In the genomic region with DNA sequence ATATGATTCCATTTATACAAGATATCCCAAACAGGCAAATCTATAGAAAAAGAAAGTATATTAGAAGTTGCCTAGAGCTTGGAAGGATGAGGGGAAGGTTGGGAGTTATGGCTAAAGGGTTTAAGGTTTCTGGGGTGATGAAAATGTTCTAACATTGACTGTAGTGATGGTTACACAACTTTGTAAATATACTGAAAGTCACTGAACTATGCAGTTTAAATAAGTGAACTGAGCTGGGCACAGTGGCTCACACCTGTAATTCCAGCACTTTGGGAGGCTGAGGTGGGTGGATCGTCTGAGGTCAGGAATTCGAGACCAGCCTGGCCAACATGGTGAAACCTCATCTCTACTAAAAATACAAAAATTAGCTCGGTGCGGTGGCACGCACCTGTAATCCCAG, we compare ENCODE assay signal across 29 cellular contexts.
"Had no signal": no experiment of that assay in that cellular context is flagged by ENCODE, and none has a peak within 500 bp of the region (broad histone marks: within the 10 kb centered on the region; RNA-seq: fewer than 3 reads in every experiment).

No MANE protein-coding gene starts in this region.

- H3K9me3 Mint-ChIP-seq: activated CD4-positive, alpha-beta T cell treated with anti-CD3 and anti-CD28 coated beads, Interleukin-2, amount 10 ng/mL, durations not matched to agents 7 days and 5 days; activated naive CD4-positive, alpha-beta T cell treated with anti-CD3 and anti-CD28 coated beads for 36 hours; activated T-helper 1 cell treated with anti-CD3 and anti-CD28 coated beads, Interleukin-12 subunit alpha, Interleukin-12 subunit beta, Interleukin-2, Interleukin-4 antibody, amounts not matched to agents 30 ng/mL and 10 ng/mL and 1 ng/mL, durations not matched to agents 14 hours and 24 hours and 36 hours; activated T-helper 2 cell treated with anti-CD3 and anti-CD28 coated beads, Interferon-gamma antibody, Interleukin-2, Interleukin-4, amounts not matched to agents 10 μg/mL and 5 μg/mL and 100 μg/mL, durations not matched to agents 14 hours and 24 hours and 36 hours had no signal

- H3K27me3 Mint-ChIP-seq: activated B cell treated with CpG ODN at 0.5 μM for 24 hours; activated CD4-positive, alpha-beta memory T cell treated with anti-CD3 and anti-CD28 coated beads, Interleukin-2, amount 10 ng/mL, durations not matched to agents 7 days and 5 days; activated CD4-positive, alpha-beta T cell treated with anti-CD3 and anti-CD28 coated beads for 36 hours; activated CD4-positive, alpha-beta T cell treated with anti-CD3 and anti-CD28 coated beads, Interleukin-2, amount 10 ng/mL, durations not matched to agents 7 days and 5 days; activated naive CD4-positive, alpha-beta T cell treated with anti-CD3 and anti-CD28 coated beads, Interleukin-2, amount 50 U/mL, for 24 hours; T-helper 17 cell had no signal

- H3K4me1 Mint-ChIP-seq: activated B cell treated with CpG ODN at 0.5 μM for 24 hours; activated CD4-positive, alpha-beta memory T cell treated with anti-CD3 and anti-CD28 coated beads, Interleukin-2, amount 10 ng/mL, durations not matched to agents 7 days and 5 days; activated CD4-positive, alpha-beta T cell treated with anti-CD3 and anti-CD28 coated beads for 36 hours; activated CD4-positive, alpha-beta T cell treated with anti-CD3 and anti-CD28 coated beads, Interleukin-2, amount 10 ng/mL, durations not matched to agents 7 days and 5 days had no signal

- H3K4me1 ChIP-seq: body of pancreas, colonic mucosa, heart left ventricle had no signal

- H3K4me3 ChIP-seq: body of pancreas, colonic mucosa, heart left ventricle had no signal

- H3K36me3 ChIP-seq: colonic mucosa had no signal

- H3K27me3 ChIP-seq: body of pancreas, colonic mucosa, heart left ventricle had no signal

- ATAC-seq: activated CD4-positive, alpha-beta T cell treated with anti-CD3 and anti-CD28 coated beads for 36 hours; activated CD4-positive, CD25-positive, alpha-beta regulatory T cell treated with anti-CD3 and anti-CD28 coated beads, Interleukin-2, amount 50 U/mL, for 24 hours; activated T-cell treated with anti-CD3 and anti-CD28 coated beads, Interleukin-2, amount 50 U/mL, for 4 hours; body of pancreas; esophagus mucosa; SK-N-SH treated with all-trans-retinoic acid at 6 μM for 48 hours; T-helper 17 cell had no signal

- H3K4me3 Mint-ChIP-seq: activated B cell treated with CpG ODN at 0.5 μM for 24 hours; activated CD4-positive, alpha-beta memory T cell treated with anti-CD3 and anti-CD28 coated beads, Interleukin-2, amount 10 ng/mL, durations not matched to agents 7 days and 5 days; activated CD4-positive, alpha-beta T cell treated with anti-CD3 and anti-CD28 coated beads for 36 hours; activated CD4-positive, alpha-beta T cell treated with anti-CD3 and anti-CD28 coated beads, Interleukin-2, amount 10 ng/mL, durations not matched to agents 7 days and 5 days; activated naive CD4-positive, alpha-beta T cell treated with anti-CD3 and anti-CD28 coated beads for 36 hours; activated naive CD4-positive, alpha-beta T cell treated with anti-CD3 and anti-CD28 coated beads, Interleukin-2, amount 50 U/mL, for 24 hours; activated T-cell treated with anti-CD3 and anti-CD28 coated beads, Interleukin-2, amount 50 U/mL, for 4 hours; activated T-helper 1 cell treated with anti-CD3 and anti-CD28 coated beads, Interleukin-12 subunit alpha, Interleukin-12 subunit beta, Interleukin-2, Interleukin-4 antibody, amounts not matched to agents 30 ng/mL and 10 ng/mL and 1 ng/mL, durations not matched to agents 14 hours and 24 hours and 36 hours; T-helper 17 cell; T-helper 2 cell treated with Interferon-gamma antibody and Interleukin-4, amounts not matched to agents 5 μg/mL and 100 μg/mL, for 36 hours had no signal

- H3K27ac ChIP-seq: body of pancreas, colonic mucosa, heart left ventricle, VCaP had no signal

- H3K9me3 ChIP-seq: body of pancreas, colonic mucosa, heart left ventricle had no signal

- DNase-seq: activated B cell treated with CpG ODN at 0.5 μM for 24 hours; activated CD4-positive, alpha-beta memory T cell treated with anti-CD3 and anti-CD28 coated beads, Interleukin-2, amount 10 ng/mL, durations not matched to agents 7 days and 5 days; activated CD4-positive, alpha-beta T cell treated with anti-CD3 and anti-CD28 coated beads for 36 hours; activated CD4-positive, alpha-beta T cell treated with anti-CD3 and anti-CD28 coated beads, Interleukin-2, amount 10 ng/mL, durations not matched to agents 7 days and 5 days; activated CD4-positive, alpha-beta T cell treated with anti-CD3 and anti-CD28 coated beads, Interleukin-2, amount 50 U/mL, for 4 hours; activated CD8-positive, alpha-beta memory T cell treated with anti-CD3 and anti-CD28 coated beads, Interleukin-2, amount 50 U/mL, for 48 hours; activated effector memory CD4-positive, alpha-beta T cell treated with anti-CD3 and anti-CD28 coated beads, Interleukin-2, amount 50 U/mL, for 16 hours; activated naive CD4-positive, alpha-beta T cell treated with anti-CD3 and anti-CD28 coated beads for 36 hours; activated T-cell treated with anti-CD3 and anti-CD28 coated beads, Interleukin-2, amount 50 U/mL, for 4 hours; amygdala; aorta; body of pancreas; caudate nucleus; cerebellar nuclear complex; colonic mucosa; effector CD8-positive, alpha-beta T cell; foreskin fibroblast; heart left ventricle; T-helper 1 cell; T-helper 17 cell; T1000 had no signal

- H3K27ac Mint-ChIP-seq: activated B cell treated with CpG ODN at 0.5 μM for 24 hours; activated CD4-positive, alpha-beta memory T cell treated with anti-CD3 and anti-CD28 coated beads, Interleukin-2, amount 10 ng/mL, durations not matched to agents 7 days and 5 days; activated CD4-positive, alpha-beta T cell treated with anti-CD3 and anti-CD28 coated beads for 36 hours; activated CD4-positive, alpha-beta T cell treated with anti-CD3 and anti-CD28 coated beads, Interleukin-2, amount 10 ng/mL, durations not matched to agents 7 days and 5 days; activated naive CD4-positive, alpha-beta T cell treated with anti-CD3 and anti-CD28 coated beads for 36 hours; activated naive CD4-positive, alpha-beta T cell treated with anti-CD3 and anti-CD28 coated beads, Interleukin-2, amount 50 U/mL, for 24 hours; activated T-helper 1 cell treated with anti-CD3 and anti-CD28 coated beads, Interleukin-12 subunit alpha, Interleukin-12 subunit beta, Interleukin-2, Interleukin-4 antibody, amounts not matched to agents 30 ng/mL and 10 ng/mL and 1 ng/mL, durations not matched to agents 14 hours and 24 hours and 36 hours; activated T-helper 2 cell treated with anti-CD3 and anti-CD28 coated beads, Interferon-gamma antibody, Interleukin-2, Interleukin-4, amounts not matched to agents 10 μg/mL and 5 μg/mL and 100 μg/mL, durations not matched to agents 14 hours and 24 hours and 36 hours; T-helper 17 cell; T-helper 2 cell treated with Interferon-gamma antibody and Interleukin-4, amounts not matched to agents 5 μg/mL and 100 μg/mL, for 36 hours had no signal
